Comparison of ENCODE assay signal across 8 cellular contexts in genomic region chr11:4094348-4095291, GRCh38. TPM values are rescaled to one million over a fixed set of nuclear protein-coding genes. Genes with fewer than 3 reads are reported as not detected.
A peak's percentile ranks its signal among the peaks of the same experiment; 100 is the strongest.
DNase-seq lines count a peak whose midpoint lies in the region; ATAC-seq, FAIRE-seq and TF ChIP-seq lines count a peak whose summit lies in the region.

TSS of gene RRM1 (plus strand) at chr11:4094799. CDS start at chr11:4095013, 214 bp downstream.

- peaks cover 59% of the 10 kb centered on the region for H3K36me3 ChIP-seq in KOPT-K1 (ENCODE audit: insufficient read depth, low read length)
- peaks cover 0 to 25% (median 12%) of the 10 kb centered on the region in 4 donors for H3K36me3 ChIP-seq in esophagus muscularis mucosa
- peaks cover 7 to 25% of the 10 kb centered on the region in 2 donors for H3K36me3 ChIP-seq in muscle layer of duodenum (ENCODE audit: control insufficient read depth in 1 of 2, insufficient read depth in 2 of 2, low read length in 2 of 2)

- H3K27ac Mint-ChIP-seq in activated T-cell treated with anti-CD3 and anti-CD28 coated beads, Interleukin-2, amount 50 U/mL, for 72 hours: peak within 1 kb of the TSS; percentile 90

- peaks cover 16 to 38% (median 29%) of the 10 kb centered on the region in 4 donors for H3K4me1 ChIP-seq in esophagus muscularis mucosa
- peaks cover 9 to 17% of the 10 kb centered on the region in 2 donors for H3K4me1 ChIP-seq in muscle layer of duodenum (ENCODE audit: control insufficient read depth in 1 of 2, insufficient read depth in 2 of 2, low read length in 2 of 2)

- WGBS in esophagus muscularis mucosa: under 1% methylated on average over 53 of the region's 74 CpGs

- no peak for TF ChIP-seq CTCF in esophagus muscularis mucosa (IDR thresholded peaks at IDR 0.05)

- H3K9me3 Mint-ChIP-seq in activated T-cell treated with anti-CD3 and anti-CD28 coated beads, Interleukin-2, amount 50 U/mL, for 72 hours: no peaks in the 10 kb centered on the region

- peaks cover 83% of the 10 kb centered on the region for H3K4me1 Mint-ChIP-seq in activated T-cell treated with anti-CD3 and anti-CD28 coated beads, Interleukin-2, amount 50 U/mL, for 72 hours (ENCODE audit: low read depth)

- H3K27ac ChIP-seq in KOPT-K1 (ENCODE audit: low read depth, low read length, poor library complexity, severe bottlenecking) (peak within 1 kb of the TSS; percentile 88), esophagus muscularis mucosa (replicated peaks in 1 of 4) (peak within 1 kb of the TSS; percentile 93 to 97 (median 96)), muscle layer of duodenum (ENCODE audit: low read length) (peak within 1 kb of the TSS; percentile 88)

- intact Hi-C loops in esophagus muscularis mucosa (cut with DNase I): no loop called here

- DNase-seq in DMS79 (lab: John Stamatoyannopoulos, UW): peak; percentile 99
- peak; percentile 85 for DNase-seq in RCC 7860 (ENCODE audit: low spot score)
- peak; percentile 94 to 95 for DNase-seq in activated T-cell treated with anti-CD3 and anti-CD28 coated beads, Interleukin-2, amount 50 U/mL, for 72 hours
- DNase-seq in esophagus muscularis mucosa (ENCODE audit: extremely low spot score): peak; percentile 97
- peak; percentile 86 to 90 for DNase-seq in stimulated activated CD8-positive, alpha-beta memory T cell treated with anti-CD3 and anti-CD28 coated beads, Interleukin-7, amount 100 ng/mL, for 4 hours (ENCODE audit: low read depth in 2 of 2)

- peak; percentile 97 for ATAC-seq in GM21786 (IDR thresholded peaks at IDR 0.05; ENCODE audit: unreplicated experiment)
- peak; percentile 96 to 97 for ATAC-seq in activated T-cell treated with anti-CD3 and anti-CD28 coated beads, Interleukin-2, amount 50 U/mL, for 72 hours (replicated peaks in 1 of 2)

- H3K9me3 ChIP-seq in KOPT-K1 (ENCODE audit: insufficient read depth, low read length, poor library complexity, severe bottlenecking) (no peaks in the 10 kb centered on the region), esophagus muscularis mucosa (no peaks in the 10 kb centered on the region), muscle layer of duodenum (ENCODE audit: control insufficient read depth in 1 of 2, low read length in 2 of 2) (no peaks in the 10 kb centered on the region)

- H3K27me3 ChIP-seq in esophagus muscularis mucosa (no peaks in the 10 kb centered on the region), muscle layer of duodenum (ENCODE audit: low read depth, low read length) (no peaks in the 10 kb centered on the region)

- peak within 1 kb of the TSS; percentile 73 to 85 (median 80) for H3K4me3 ChIP-seq in esophagus muscularis mucosa
- peak within 1 kb of the TSS; percentile 71 to 84 for H3K4me3 ChIP-seq in muscle layer of duodenum (ENCODE audit: low read depth in 1 of 2, low read length in 2 of 2)

- TF ChIP-seq POLR2A in esophagus muscularis mucosa (IDR thresholded peaks at IDR 0.05; ENCODE audit: low read depth): no peak

- H3K36me3 Mint-ChIP-seq in activated T-cell treated with anti-CD3 and anti-CD28 coated beads, Interleukin-2, amount 50 U/mL, for 72 hours (ENCODE audit: insufficient read depth in 2 of 2): peaks cover 13 to 15% of the 10 kb centered on the region in 2 donors

- H3K27me3 Mint-ChIP-seq in activated T-cell treated with anti-CD3 and anti-CD28 coated beads, Interleukin-2, amount 50 U/mL, for 72 hours (ENCODE audit: low read depth): no peaks in the 10 kb centered on the region

- H3K4me3 Mint-ChIP-seq in activated T-cell treated with anti-CD3 and anti-CD28 coated beads, Interleukin-2, amount 50 U/mL, for 72 hours: peak within 1 kb of the TSS; percentile 91 to 98

- no peak for TF ChIP-seq EP300 in esophagus muscularis mucosa (IDR thresholded peaks at IDR 0.05)

- FAIRE-seq in RCC 7860 (lab: Jason Lieb, UNC): peak; percentile 34

RNA-seq across cellular contexts. Expression of gene RRM1, which starts in this region (rescaled TPM):
- total RNA-seq in activated T-cell treated with anti-CD3 and anti-CD28 coated beads, Interleukin-2, amount 50 U/mL, for 72 hours: 100 to 1,000 TPM; 166 to 189 TPM
- total RNA-seq in esophagus muscularis mucosa: 10 to 100 TPM; 26.6 to 44.0 (median 41.0) TPM

Comparison
In these comparisons a context has a peak if more than half of its experiments do, and no peak if none do; other contexts are left out.
1. Peak in every context shown above with its lines: DNase-seq, ATAC-seq, H3K4me3 ChIP-seq and H3K27ac ChIP-seq.